9 cellular contexts compared by ENCODE assay signal in the genomic region with DNA sequence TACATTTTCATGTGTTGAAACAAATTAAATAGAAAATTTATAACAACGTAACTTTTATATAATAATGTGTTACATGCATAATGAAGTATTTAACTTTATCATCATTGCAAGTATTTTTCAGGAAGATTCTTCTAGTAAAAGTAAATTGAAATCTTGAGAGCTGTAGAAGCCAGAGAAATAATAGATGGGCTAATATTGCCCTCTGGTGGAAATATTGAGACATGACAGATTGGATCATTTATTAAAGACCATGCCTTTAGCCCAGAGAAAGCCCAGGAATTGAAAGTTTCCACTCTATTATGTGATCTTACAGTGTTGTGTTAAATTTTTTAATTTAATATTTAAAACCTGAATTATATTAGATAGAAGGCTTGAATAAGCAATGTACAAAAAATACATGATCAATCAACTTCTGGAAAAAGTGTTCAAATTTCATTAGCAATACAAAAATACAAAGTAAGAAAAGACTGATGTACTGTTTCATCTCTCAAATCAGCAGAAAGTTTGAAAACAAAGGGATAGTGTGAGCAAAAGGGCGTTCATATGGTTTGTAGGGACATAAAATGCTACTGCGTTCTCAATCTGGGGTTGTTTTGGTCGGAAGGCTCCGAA. TPM values are rescaled to one million over a fixed set of nuclear protein-coding genes. Genes with fewer than 3 reads are reported as not detected.
DNase-seq lines count a peak whose midpoint lies in the region; ATAC-seq and TF ChIP-seq lines count a peak whose summit lies in the region.
"Had no signal": no experiment of that assay in that cellular context is flagged by ENCODE, and none has a peak within 500 bp of the region (broad histone marks: within the 10 kb centered on the region; RNA-seq: fewer than 3 reads in every experiment).

No MANE protein-coding gene starts in this region.

- H3K4me3 Mint-ChIP-seq in activated CD8-positive, alpha-beta T cell treated with anti-CD3 and anti-CD28 coated beads for 36 hours: no peak overlapping the region
- H3K4me3 Mint-ChIP-seq in activated CD8-positive, alpha-beta T cell treated with anti-CD3 and anti-CD28 coated beads, Interleukin-2, amount 10 ng/mL, durations not matched to agents 7 days and 5 days: no peak overlapping the region
- H3K4me3 Mint-ChIP-seq in mesothelial cell of epicardium: no peak overlapping the region
- H3K4me3 Mint-ChIP-seq: activated naive CD4-positive, alpha-beta T cell treated with anti-CD3 and anti-CD28 coated beads, Interleukin-2, amount 50 U/mL, for 24 hours had no signal

- CTCF ChIA-PET in activated CD8-positive, alpha-beta T cell treated with anti-CD3 and anti-CD28 coated beads for 36 hours (lab: Charles Lee): interaction anchor here (0.6 to 5.4 kb wide), 6 partner anchors 72 to 326 kb away, joined by 3 to 48 read pairs (median 4); no protein-coding TSS in a partner anchor
- CTCF ChIA-PET in activated CD8-positive, alpha-beta T cell treated with anti-CD3 and anti-CD28 coated beads, Interleukin-2, amount 10 ng/mL, durations not matched to agents 7 days and 5 days (lab: Charles Lee): interaction anchor here (0.6 to 3.5 kb wide), 2 partner anchors 149 to 273 kb away, joined by 3 to 24 read pairs; no protein-coding TSS in a partner anchor

- POLR2A ChIA-PET in activated CD8-positive, alpha-beta T cell treated with anti-CD3 and anti-CD28 coated beads for 36 hours (lab: Charles Lee): no interaction called here
- POLR2A ChIA-PET in activated CD8-positive, alpha-beta T cell treated with anti-CD3 and anti-CD28 coated beads, Interleukin-2, amount 10 ng/mL, durations not matched to agents 7 days and 5 days (lab: Charles Lee): no interaction called here

- H3K9me3 Mint-ChIP-seq in activated CD8-positive, alpha-beta T cell treated with anti-CD3 and anti-CD28 coated beads for 36 hours: no peaks in the 10 kb centered on the region
- H3K9me3 Mint-ChIP-seq in activated CD8-positive, alpha-beta T cell treated with anti-CD3 and anti-CD28 coated beads, Interleukin-2, amount 10 ng/mL, durations not matched to agents 7 days and 5 days (ENCODE audit: insufficient read depth): no peaks in the 10 kb centered on the region
- H3K9me3 Mint-ChIP-seq in mesothelial cell of epicardium: no peaks in the 10 kb centered on the region
- H3K9me3 Mint-ChIP-seq: activated naive CD4-positive, alpha-beta T cell treated with anti-CD3 and anti-CD28 coated beads, Interleukin-2, amount 50 U/mL, for 24 hours had no signal

- H3K27me3 Mint-ChIP-seq in activated CD8-positive, alpha-beta T cell treated with anti-CD3 and anti-CD28 coated beads for 36 hours: no peaks in the 10 kb centered on the region
- peaks cover 21% of the 10 kb centered on the region for H3K27me3 Mint-ChIP-seq in activated CD8-positive, alpha-beta T cell treated with anti-CD3 and anti-CD28 coated beads, Interleukin-2, amount 10 ng/mL, durations not matched to agents 7 days and 5 days (ENCODE audit: low read depth)
- no peaks in the 10 kb centered on the region for H3K27me3 Mint-ChIP-seq in mesothelial cell of epicardium (ENCODE audit: low read depth)
- H3K27me3 Mint-ChIP-seq: activated naive CD4-positive, alpha-beta T cell treated with anti-CD3 and anti-CD28 coated beads, Interleukin-2, amount 50 U/mL, for 24 hours had no signal

- ATAC-seq in activated CD8-positive, alpha-beta T cell treated with anti-CD3 and anti-CD28 coated beads for 36 hours: peak; percentile 42
- ATAC-seq in activated CD8-positive, alpha-beta T cell treated with anti-CD3 and anti-CD28 coated beads, Interleukin-2, amount 10 ng/mL, durations not matched to agents 7 days and 5 days: no peak
- peak; percentile 69 for ATAC-seq in HG03342 (IDR thresholded peaks at IDR 0.05; ENCODE audit: unreplicated experiment)

- H3K4me1 Mint-ChIP-seq in activated CD8-positive, alpha-beta T cell treated with anti-CD3 and anti-CD28 coated beads for 36 hours (ENCODE audit: low read depth): no peaks in the 10 kb centered on the region
- peaks cover 4% of the 10 kb centered on the region for H3K4me1 Mint-ChIP-seq in activated CD8-positive, alpha-beta T cell treated with anti-CD3 and anti-CD28 coated beads, Interleukin-2, amount 10 ng/mL, durations not matched to agents 7 days and 5 days (ENCODE audit: low read depth)
- H3K4me1 Mint-ChIP-seq in mesothelial cell of epicardium: peaks cover 13% of the 10 kb centered on the region

- peak; percentile 83 for TF ChIP-seq CTCF in activated CD8-positive, alpha-beta T cell treated with anti-CD3 and anti-CD28 coated beads for 36 hours (IDR thresholded peaks at IDR 0.05)
- peak; percentile 95 for TF ChIP-seq CTCF in mesothelial cell of epicardium (IDR thresholded peaks at IDR 0.05; ENCODE audit: unreplicated experiment)

- intact Hi-C loops in activated CD8-positive, alpha-beta T cell treated with anti-CD3 and anti-CD28 coated beads for 36 hours (cut with micrococcal nuclease): loop anchor here (5.0 kb wide), 2 partner anchors 152 to 322 kb away; no protein-coding TSS in a partner anchor

- no peak overlapping the region for H3K27ac Mint-ChIP-seq in activated CD8-positive, alpha-beta T cell treated with anti-CD3 and anti-CD28 coated beads for 36 hours
- no peak overlapping the region for H3K27ac Mint-ChIP-seq in activated CD8-positive, alpha-beta T cell treated with anti-CD3 and anti-CD28 coated beads, Interleukin-2, amount 10 ng/mL, durations not matched to agents 7 days and 5 days
- H3K27ac Mint-ChIP-seq in mesothelial cell of epicardium: no peak overlapping the region
- H3K27ac Mint-ChIP-seq: activated naive CD4-positive, alpha-beta T cell treated with anti-CD3 and anti-CD28 coated beads, Interleukin-2, amount 50 U/mL, for 24 hours had no signal

- no peak for DNase-seq in activated CD8-positive, alpha-beta T cell treated with anti-CD3 and anti-CD28 coated beads for 36 hours
- DNase-seq in activated CD8-positive, alpha-beta T cell treated with anti-CD3 and anti-CD28 coated beads, Interleukin-2, amount 10 ng/mL, durations not matched to agents 7 days and 5 days: no peak
- peak; percentile 14 to 57 for DNase-seq in NOMO-1 (lab: John Stamatoyannopoulos, UW; ENCODE audit: unreplicated experiment in 2 of 2)
- DNase-seq in dedifferentiated amniotic fluid mesenchymal stem cell (ENCODE audit: extremely low spot score): peak; percentile 55
- DNase-seq in mesothelial cell of epicardium (ENCODE audit: low spot score in 2 of 2, unreplicated experiment in 2 of 2): no peak
- no peak for DNase-seq in T1000 (lab: John Stamatoyannopoulos, UW)
- no peak for DNase-seq in activated T-cell treated with anti-CD3 and anti-CD28 coated beads, Interleukin-2, amount 50 U/mL, for 48 hours

- no peaks in the 10 kb centered on the region for H3K36me3 Mint-ChIP-seq in activated CD8-positive, alpha-beta T cell treated with anti-CD3 and anti-CD28 coated beads for 36 hours (ENCODE audit: low read depth)
- no peaks in the 10 kb centered on the region for H3K36me3 Mint-ChIP-seq in activated CD8-positive, alpha-beta T cell treated with anti-CD3 and anti-CD28 coated beads, Interleukin-2, amount 10 ng/mL, durations not matched to agents 7 days and 5 days (ENCODE audit: low read depth)
- no peaks in the 10 kb centered on the region for H3K36me3 Mint-ChIP-seq in mesothelial cell of epicardium
- H3K36me3 Mint-ChIP-seq: activated naive CD4-positive, alpha-beta T cell treated with anti-CD3 and anti-CD28 coated beads, Interleukin-2, amount 50 U/mL, for 24 hours had no signal

RNA-seq across cellular contexts. Expression of a gene that starts 52.7 kb away (rescaled TPM):
- not detected for total RNA-seq in activated CD8-positive, alpha-beta T cell treated with anti-CD3 and anti-CD28 coated beads for 36 hours
- not detected for total RNA-seq in activated CD8-positive, alpha-beta T cell treated with anti-CD3 and anti-CD28 coated beads, Interleukin-2, amount 10 ng/mL, durations not matched to agents 7 days and 5 days
- total RNA-seq in mesothelial cell of epicardium: 0.68 to 1.7 TPM (median 0.74 TPM) in 3 replicates

Comparison
In these comparisons a context has a peak if more than half of its experiments do, and no peak if none do; other contexts are left out.
1. DNase-seq: peak in NOMO-1 (2 of 2) and dedifferentiated amniotic fluid mesenchymal stem cell (single experiment); none in activated CD8-positive, alpha-beta T cell treated with anti-CD3 and anti-CD28 coated beads for 36 hours (single experiment), activated CD8-positive, alpha-beta T cell treated with anti-CD3 and anti-CD28 coated beads, Interleukin-2, amount 10 ng/mL, durations not matched to agents 7 days and 5 days (single experiment), mesothelial cell of epicardium (0 of 2), T1000 (single experiment) and activated T-cell treated with anti-CD3 and anti-CD28 coated beads, Interleukin-2, amount 50 U/mL, for 48 hours (0 of 2).